ENCODE assay signal across 14 cellular contexts in genomic region chr14:71776463-71777359, GRCh38.
DNase-seq lines count a peak whose midpoint lies in the region; ATAC-seq and TF ChIP-seq lines count a peak whose summit lies in the region.
"Had no signal": no experiment of that assay in that cellular context is flagged by ENCODE, and none has a peak within 500 bp of the region (broad histone marks: within the 10 kb centered on the region; RNA-seq: fewer than 3 reads in every experiment).

No MANE protein-coding gene starts in this region.

- peaks cover 13% of the 10 kb centered on the region for H3K4me1 ChIP-seq in HUES6 (ENCODE audit: control insufficient read depth, insufficient read depth, low read length)
- peaks cover 15% of the 10 kb centered on the region for H3K4me1 ChIP-seq in neuron (ENCODE audit: insufficient read depth, low read length)
- H3K4me1 ChIP-seq in mucosa of descending colon (ENCODE audit: low read depth) = no peaks in the 10 kb centered on the region

- ATAC-seq in GM18907 (IDR thresholded peaks at IDR 0.05; ENCODE audit: unreplicated experiment) = peak; percentile 57
- ATAC-seq in mucosa of descending colon = no peak

- H3K9me3 ChIP-seq in HUES6 (ENCODE audit: control insufficient read depth, insufficient read depth, low read depth, low read length) (peaks cover 23% of the 10 kb centered on the region), neuron (ENCODE audit: low read length) (peaks cover 13% of the 10 kb centered on the region), mucosa of descending colon (no peaks in the 10 kb centered on the region)

- H2AFZ ChIP-seq in neuron (ENCODE audit: low read depth, low read length) = no peak overlapping the region

- peak overlapping the region; percentile 18 for H3K9ac ChIP-seq in HUES6 (ENCODE audit: low read length)

- peak overlapping the region; percentile 26 for H3K27ac Mint-ChIP-seq in activated T-helper 1 cell treated with anti-CD3 and anti-CD28 coated beads, Interleukin-12 subunit alpha, Interleukin-12 subunit beta, Interleukin-2, Interleukin-4 antibody, amounts not matched to agents 30 ng/mL and 10 ng/mL and 1 ng/mL, durations not matched to agents 14 hours and 24 hours and 36 hours
- H3K27ac Mint-ChIP-seq: IgD-negative memory B cell had no signal

- H3K27ac ChIP-seq in HUES6 (ENCODE audit: low read depth, low read length) = no peak overlapping the region; the same call in 1 of the 2 replicates
- H3K27ac ChIP-seq: left ventricle myocardium inferior, SJSA1 had no signal

- no peaks in the 10 kb centered on the region for H3K36me3 ChIP-seq in HUES6 (ENCODE audit: control insufficient read depth, insufficient read depth, low read length)
- H3K36me3 ChIP-seq in neuron (ENCODE audit: insufficient read depth, low read length) = no peaks in the 10 kb centered on the region
- no peaks in the 10 kb centered on the region for H3K36me3 ChIP-seq in mucosa of descending colon (ENCODE audit: low read depth)
- H3K36me3 ChIP-seq: left ventricle myocardium inferior, SJSA1 had no signal

- H3K36me3 Mint-ChIP-seq in activated T-helper 1 cell treated with anti-CD3 and anti-CD28 coated beads, Interleukin-12 subunit alpha, Interleukin-12 subunit beta, Interleukin-2, Interleukin-4 antibody, amounts not matched to agents 30 ng/mL and 10 ng/mL and 1 ng/mL, durations not matched to agents 14 hours and 24 hours and 36 hours (ENCODE audit: low read depth) = peaks cover 2% of the 10 kb centered on the region
- H3K36me3 Mint-ChIP-seq: IgD-negative memory B cell had no signal

- intact Hi-C loops in activated T-helper 1 cell treated with anti-CD3 and anti-CD28 coated beads, Interleukin-12 subunit alpha, Interleukin-12 subunit beta, Interleukin-2, Interleukin-4 antibody, amounts not matched to agents 30 ng/mL and 10 ng/mL and 1 ng/mL, durations not matched to agents 14 hours and 24 hours and 36 hours (cut with micrococcal nuclease) = no loop called here
- intact Hi-C loops in mucosa of descending colon (cut with DNase I, micrococcal nuclease) = no loop called here

- H3K4me3 Mint-ChIP-seq in activated T-helper 1 cell treated with anti-CD3 and anti-CD28 coated beads, Interleukin-12 subunit alpha, Interleukin-12 subunit beta, Interleukin-2, Interleukin-4 antibody, amounts not matched to agents 30 ng/mL and 10 ng/mL and 1 ng/mL, durations not matched to agents 14 hours and 24 hours and 36 hours = no peak overlapping the region
- H3K4me3 Mint-ChIP-seq: IgD-negative memory B cell had no signal

- peaks cover 34% of the 10 kb centered on the region for H3K9me3 Mint-ChIP-seq in activated T-helper 1 cell treated with anti-CD3 and anti-CD28 coated beads, Interleukin-12 subunit alpha, Interleukin-12 subunit beta, Interleukin-2, Interleukin-4 antibody, amounts not matched to agents 30 ng/mL and 10 ng/mL and 1 ng/mL, durations not matched to agents 14 hours and 24 hours and 36 hours

- no peak for DNase-seq in activated T-helper 1 cell treated with anti-CD3 and anti-CD28 coated beads, Interleukin-12 subunit alpha, Interleukin-12 subunit beta, Interleukin-2, Interleukin-4 antibody, amounts not matched to agents 30 ng/mL and 10 ng/mL and 1 ng/mL, durations not matched to agents 14 hours and 24 hours and 36 hours (ENCODE audit: low spot score)
- no peak for DNase-seq in mucosa of descending colon
- DNase-seq in NCI-H1105 (lab: John Stamatoyannopoulos, UW) = no peak
- DNase-seq in H4 (ENCODE audit: low spot score) = no peak
- DNase-seq: activated CD4-positive, CD25-positive, alpha-beta regulatory T cell treated with anti-CD3 and anti-CD28 coated beads, Interleukin-2, amount 50 U/mL, for 72 hours; COR-L47; left ventricle myocardium inferior; NCI-H2081 treated with DMSO at 0.1 percent for 48 hours; stimulated activated naive CD4-positive, alpha-beta T cell treated with Interleukin-2 at 50 U/mL for 16 hours had no signal

- peaks cover 15% of the 10 kb centered on the region for H3K4me1 Mint-ChIP-seq in activated T-helper 1 cell treated with anti-CD3 and anti-CD28 coated beads, Interleukin-12 subunit alpha, Interleukin-12 subunit beta, Interleukin-2, Interleukin-4 antibody, amounts not matched to agents 30 ng/mL and 10 ng/mL and 1 ng/mL, durations not matched to agents 14 hours and 24 hours and 36 hours (ENCODE audit: low read depth)

- TF ChIP-seq CTCF in mucosa of descending colon (IDR thresholded peaks at IDR 0.05) = no peak

- H3K4me3 ChIP-seq in HUES6 (ENCODE audit: low read depth, low read length) (no peak overlapping the region), neuron (ENCODE audit: low read length) (peak overlapping the region; percentile 1), mucosa of descending colon (no peak overlapping the region)
- H3K4me3 ChIP-seq: left ventricle myocardium inferior, SJSA1 had no signal

- H3K27me3 ChIP-seq in HUES6 (ENCODE audit: control insufficient read depth, insufficient read depth, low read length) (no peaks in the 10 kb centered on the region), neuron (ENCODE audit: insufficient read depth, low read length) (no peaks in the 10 kb centered on the region)
- H3K27me3 ChIP-seq: SJSA1 had no signal

- peaks cover 4% of the 10 kb centered on the region for H3K27me3 Mint-ChIP-seq in activated T-helper 1 cell treated with anti-CD3 and anti-CD28 coated beads, Interleukin-12 subunit alpha, Interleukin-12 subunit beta, Interleukin-2, Interleukin-4 antibody, amounts not matched to agents 30 ng/mL and 10 ng/mL and 1 ng/mL, durations not matched to agents 14 hours and 24 hours and 36 hours (ENCODE audit: insufficient read depth)
